1 cellular context compared by ENCODE assay signal in the genomic region with DNA sequence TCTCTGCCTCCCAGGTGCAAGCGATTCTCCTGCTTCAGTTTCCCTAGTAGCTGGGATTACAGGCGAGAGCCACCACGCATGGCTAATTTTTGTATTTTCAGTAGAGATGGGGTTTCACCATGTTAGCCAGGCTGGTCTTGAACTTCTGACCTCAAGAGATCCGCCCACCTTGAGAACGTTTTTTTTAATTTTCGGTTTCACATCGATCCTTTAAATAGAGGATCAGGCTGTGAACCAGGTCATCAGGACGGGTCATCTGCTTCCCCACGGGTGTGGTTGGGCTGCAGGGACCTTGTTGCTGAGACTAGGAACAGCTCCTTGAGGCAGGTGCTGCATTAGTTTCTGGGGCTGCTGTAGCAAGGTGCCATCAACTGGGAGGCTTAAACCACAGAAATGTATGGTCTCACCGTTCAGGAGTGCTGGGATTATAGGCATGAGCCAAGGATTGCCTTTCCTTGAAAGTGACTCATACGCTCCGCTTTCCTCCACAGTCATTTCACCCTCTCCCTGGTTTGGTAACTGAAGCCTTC.
TF ChIP-seq lines count a peak whose summit lies in the region.

No MANE protein-coding gene starts in this region.

TF ChIP-seq in HepG2, 621 proteins besides CTCF, POLR2A, EP300 and RAD21:
- peak; percentile 44; the same call in 1 of the 2 replicates for TF ChIP-seq HOXA3 (CRISPR knock-in tag; IDR thresholded peaks at IDR 0.05)
- 0 out of 2 replicates have a peak, but pooled peaks have one; percentile 45 for TF ChIP-seq ZNF879 (CRISPR knock-in tag; IDR thresholded peaks at IDR 0.05)
- no peak for TF ChIP-seq ZNF615 (CRISPR knock-in tag; IDR thresholded peaks at IDR 0.05; ENCODE audit: borderline replicate concordance)
- no peak for TF ChIP-seq THYN1 (CRISPR knock-in tag; IDR thresholded peaks at IDR 0.05; ENCODE audit: borderline replicate concordance, low read depth)
- TF ChIP-seq ZFX (CRISPR knock-in tag; IDR thresholded peaks at IDR 0.05; ENCODE audit: low read depth): peak; percentile 3; the same call in 1 of the 2 replicates
